Comparison of ENCODE assay signal across 7 cellular contexts in genomic region chr3:32406481-32407408, GRCh38. TPM values are rescaled to one million over a fixed set of nuclear protein-coding genes. Genes with fewer than 3 reads are reported as not detected.
DNase-seq lines count a peak whose midpoint lies in the region; ATAC-seq and TF ChIP-seq lines count a peak whose summit lies in the region.

No MANE protein-coding gene starts in this region.

- CTCF ChIA-PET in MCF 10A (lab: Yijun Ruan, JAX), result interaction anchor here (0.6 to 2.3 kb wide), 8 partner anchors 10 to 1756 kb away, joined by 3 to 12 read pairs (median 4); no protein-coding TSS in a partner anchor

- intact Hi-C loops in MCF 10A (cut with micrococcal nuclease), result loop anchor here (2.0 kb wide), 1 partner anchor 62 kb away; no protein-coding TSS in a partner anchor

- H3K27ac Mint-ChIP-seq in MCF 10A (ENCODE audit: low read depth, unreplicated experiment), result peak overlapping the region; percentile 95
- no peak overlapping the region for H3K27ac Mint-ChIP-seq in immature natural killer cell

- H3K27ac ChIP-seq in HL-60 (replicated peaks), result peak overlapping the region; percentile 85

- H3K27me3 ChIP-seq in HL-60 (ENCODE audit: insufficient read depth, poor library complexity, severe bottlenecking), result no peaks in the 10 kb centered on the region

- DNase-seq in HL-60 (ENCODE audit: low read depth in 1 of 2, low spot score in 1 of 2) (peak in 1 of 2 experiments; percentile 86), NCI-H345 treated with DMSO at 0.1 percent for 48 hours (lab: John Stamatoyannopoulos, UW; ENCODE audit: unreplicated experiment) (peak; percentile 60), MCF 10A (ENCODE audit: unreplicated experiment) (peak; percentile 77), pons (ENCODE audit: low spot score) (peak; percentile 80), immature natural killer cell (no peak)
- DNase-seq in activated CD4-positive, alpha-beta T cell treated with anti-CD3 and anti-CD28 coated beads for 48 hours, result no peak

- no peak for ATAC-seq in HG03457 (IDR thresholded peaks at IDR 0.05; ENCODE audit: unreplicated experiment)

- H3K4me1 Mint-ChIP-seq in MCF 10A (ENCODE audit: insufficient read depth, unreplicated experiment) (peaks cover 25% of the 10 kb centered on the region), immature natural killer cell (peaks cover 10 to 15% of the 10 kb centered on the region in 2 donors)

- POLR2A ChIA-PET in MCF 10A (lab: Yijun Ruan, JAX), result interaction anchor here (0.7 to 2.9 kb wide), 10 partner anchors 14 to 277 kb away, joined by 3 to 23 read pairs (median 4); partner anchors contain the start of genes CMTM6 and CMTM7

- H3K4me3 ChIP-seq in HL-60 (replicated peaks; ENCODE audit: insufficient read depth, low read length), result no peak overlapping the region

- H3K4me3 Mint-ChIP-seq in MCF 10A (ENCODE audit: unreplicated experiment), result no peak overlapping the region
- no peak overlapping the region for H3K4me3 Mint-ChIP-seq in immature natural killer cell

- H3K27me3 Mint-ChIP-seq in MCF 10A (ENCODE audit: insufficient read depth, unreplicated experiment) (no peaks in the 10 kb centered on the region), immature natural killer cell (ENCODE audit: low read depth in 3 of 3) (no peaks in the 10 kb centered on the region)

- TF ChIP-seq CTCF in HL-60 (IDR thresholded peaks at IDR 0.05; ENCODE audit: insufficient read depth, low read length) (no peak), MCF 10A (IDR thresholded peaks at IDR 0.05; ENCODE audit: unreplicated experiment) (no peak)

- BruUV-seq in MCF 10A (replicated peaks; lab: Mats Ljungman, UMichigan), result TSS peak; percentile 28

- H3K9me3 Mint-ChIP-seq in MCF 10A (ENCODE audit: unreplicated experiment) (no peaks in the 10 kb centered on the region), immature natural killer cell (peaks cover 0 to 2% (median 0%) of the 10 kb centered on the region in 6 donors)

- H3K36me3 Mint-ChIP-seq in MCF 10A (ENCODE audit: insufficient read depth, unreplicated experiment) (no peaks in the 10 kb centered on the region), immature natural killer cell (no peaks in the 10 kb centered on the region)

RNA-seq across cellular contexts. Expression of gene CMTM7, which starts 15.1 kb away (rescaled TPM):
- 9.7 and 14.3 TPM in 2 replicates for total RNA-seq in MCF 10A (2022)
- 10 to 100 TPM; 16.8 to 29.8 (median 28.2) TPM for polyA plus RNA-seq in immature natural killer cell

Comparison
In these comparisons a context has a peak if more than half of its experiments do, and no peak if none do; other contexts are left out.
1. DNase-seq: peak in NCI-H345 treated with DMSO at 0.1 percent for 48 hours (single experiment), MCF 10A (single experiment) and pons (single experiment); none in immature natural killer cell (0 of 3) and activated CD4-positive, alpha-beta T cell treated with anti-CD3 and anti-CD28 coated beads for 48 hours (single experiment).